12 cellular contexts compared by ENCODE assay signal in genomic region chr6:56525976-56526375, GRCh38.
A peak's percentile ranks its signal among the peaks of the same experiment; 100 is the strongest.
DNase-seq lines count a peak whose midpoint lies in the region; ATAC-seq and TF ChIP-seq lines count a peak whose summit lies in the region.
"Had no signal": no experiment of that assay in that cellular context is flagged by ENCODE, and none has a peak within 500 bp of the region (broad histone marks: within the 10 kb centered on the region; RNA-seq: fewer than 3 reads in every experiment).

No MANE protein-coding gene starts in this region.

- H3K4me1 ChIP-seq in HUES6 (ENCODE audit: control insufficient read depth, insufficient read depth, low read length) = peaks cover 46% of the 10 kb centered on the region
- H3K4me1 ChIP-seq in skeletal muscle satellite cell (ENCODE audit: control insufficient read depth, insufficient read depth, low read length) = peaks cover 66% of the 10 kb centered on the region

- TF ChIP-seq CTCF in WERI-Rb-1 (IDR thresholded peaks at IDR 0.05; ENCODE audit: low read depth, low read length) (no peak), glutamatergic neuron (IDR thresholded peaks at IDR 0.05; ENCODE audit: partially characterized antibody, unreplicated experiment) (no peak)

- H3K9me3 Mint-ChIP-seq in glutamatergic neuron (ENCODE audit: unreplicated experiment) = no peaks in the 10 kb centered on the region
- no peaks in the 10 kb centered on the region for H3K9me3 Mint-ChIP-seq in activated CD4-positive, alpha-beta memory T cell treated with anti-CD3 and anti-CD28 coated beads, Interleukin-2, amount 10 ng/mL, durations not matched to agents 7 days and 5 days
- H3K9me3 Mint-ChIP-seq: CD14-positive monocyte; stimulated activated naive CD8-positive, alpha-beta T cell treated with anti-CD3 and anti-CD28 coated beads, Interleukin-15, Interleukin-2, amounts not matched to agents 100 ng/mL and 50 ng/mL, for 24 hours had no signal

- no peaks in the 10 kb centered on the region for H3K36me3 Mint-ChIP-seq in glutamatergic neuron (ENCODE audit: unreplicated experiment)
- no peaks in the 10 kb centered on the region for H3K36me3 Mint-ChIP-seq in activated CD4-positive, alpha-beta memory T cell treated with anti-CD3 and anti-CD28 coated beads, Interleukin-2, amount 10 ng/mL, durations not matched to agents 7 days and 5 days (ENCODE audit: low read depth)

- no peak for ATAC-seq in GM21737 (IDR thresholded peaks at IDR 0.05; ENCODE audit: unreplicated experiment)
- ATAC-seq: activated CD4-positive, CD25-positive, alpha-beta regulatory T cell treated with anti-CD3 and anti-CD28 coated beads, Interleukin-2, amount 50 U/mL, for 24 hours had no signal

- H3K4me1 Mint-ChIP-seq in glutamatergic neuron (ENCODE audit: low read depth, unreplicated experiment) = peaks cover 6% of the 10 kb centered on the region
- no peaks in the 10 kb centered on the region for H3K4me1 Mint-ChIP-seq in activated CD4-positive, alpha-beta memory T cell treated with anti-CD3 and anti-CD28 coated beads, Interleukin-2, amount 10 ng/mL, durations not matched to agents 7 days and 5 days
- H3K4me1 Mint-ChIP-seq: CD14-positive monocyte had no signal

- H3K9ac ChIP-seq in HUES6 (ENCODE audit: low read length) (no peak overlapping the region), skeletal muscle satellite cell (ENCODE audit: low read depth, low read length) (peak overlapping the region; percentile 77)

- H3K4me3 Mint-ChIP-seq in glutamatergic neuron (ENCODE audit: unreplicated experiment) = no peak overlapping the region
- no peak overlapping the region for H3K4me3 Mint-ChIP-seq in activated CD4-positive, alpha-beta memory T cell treated with anti-CD3 and anti-CD28 coated beads, Interleukin-2, amount 10 ng/mL, durations not matched to agents 7 days and 5 days
- H3K4me3 Mint-ChIP-seq: CD14-positive monocyte; stimulated activated naive CD8-positive, alpha-beta T cell treated with anti-CD3 and anti-CD28 coated beads, Interleukin-15, Interleukin-2, amounts not matched to agents 100 ng/mL and 50 ng/mL, for 24 hours had no signal

- POLR2A ChIA-PET in activated CD4-positive, alpha-beta memory T cell treated with anti-CD3 and anti-CD28 coated beads, Interleukin-2, amount 10 ng/mL, durations not matched to agents 7 days and 5 days (lab: Charles Lee) = no interaction called here

- H3K27me3 ChIP-seq in HUES6 (ENCODE audit: control insufficient read depth, insufficient read depth, low read length) = no peaks in the 10 kb centered on the region
- no peaks in the 10 kb centered on the region for H3K27me3 ChIP-seq in WERI-Rb-1 (ENCODE audit: insufficient read depth, low read depth, severe bottlenecking)
- no peaks in the 10 kb centered on the region for H3K27me3 ChIP-seq in skeletal muscle satellite cell (ENCODE audit: control insufficient read depth, insufficient read depth, low read length)

- H3K4me3 ChIP-seq in HUES6 (ENCODE audit: low read depth, low read length) (no peak overlapping the region), WERI-Rb-1 (ENCODE audit: low read depth, low read length) (no peak overlapping the region), skeletal muscle satellite cell (ENCODE audit: low read length) (peak overlapping the region; percentile 22)

- peak overlapping the region; percentile 70 for H3K4me2 ChIP-seq in skeletal muscle satellite cell (ENCODE audit: low read length)

- H3K9me3 ChIP-seq in HUES6 (ENCODE audit: control insufficient read depth, insufficient read depth, low read depth, low read length) (no peaks in the 10 kb centered on the region), WERI-Rb-1 (ENCODE audit: severe bottlenecking) (no peaks in the 10 kb centered on the region), skeletal muscle satellite cell (replicated peaks; ENCODE audit: low read length) (no peaks in the 10 kb centered on the region)

- peaks cover 35% of the 10 kb centered on the region for H3K36me3 ChIP-seq in HUES6 (ENCODE audit: control insufficient read depth, insufficient read depth, low read length)
- peaks cover 69% of the 10 kb centered on the region for H3K36me3 ChIP-seq in WERI-Rb-1
- peaks cover 52% of the 10 kb centered on the region for H3K36me3 ChIP-seq in skeletal muscle satellite cell (ENCODE audit: insufficient read depth, low read length)

- H3K27ac Mint-ChIP-seq in glutamatergic neuron (ENCODE audit: unreplicated experiment) = peak overlapping the region; percentile 4
- H3K27ac Mint-ChIP-seq in activated CD4-positive, alpha-beta memory T cell treated with anti-CD3 and anti-CD28 coated beads, Interleukin-2, amount 10 ng/mL, durations not matched to agents 7 days and 5 days = no peak overlapping the region
- H3K27ac Mint-ChIP-seq: CD14-positive monocyte; stimulated activated naive CD8-positive, alpha-beta T cell treated with anti-CD3 and anti-CD28 coated beads, Interleukin-15, Interleukin-2, amounts not matched to agents 100 ng/mL and 50 ng/mL, for 24 hours had no signal

- CTCF ChIA-PET in activated CD4-positive, alpha-beta memory T cell treated with anti-CD3 and anti-CD28 coated beads, Interleukin-2, amount 10 ng/mL, durations not matched to agents 7 days and 5 days (lab: Charles Lee) = interaction anchor here (1.0 kb wide), 1 partner anchor 45 kb away, joined by 3 read pairs; no protein-coding TSS in a partner anchor

- peak; percentile 52 for DNase-seq in WERI-Rb-1
- no peak for DNase-seq in glutamatergic neuron
- DNase-seq in GDM1 (lab: John Stamatoyannopoulos, UW) = no peak
- no peak for DNase-seq in activated CD4-positive, alpha-beta memory T cell treated with anti-CD3 and anti-CD28 coated beads, Interleukin-2, amount 10 ng/mL, durations not matched to agents 7 days and 5 days
- no peak for DNase-seq in H4 (ENCODE audit: low spot score)
- DNase-seq: NCI-H526 treated with DMSO at 0.1 percent for 48 hours had no signal

- H3K27ac ChIP-seq in HUES6 (ENCODE audit: low read depth, low read length) (peak overlapping the region; percentile 65; the same call in 1 of the 2 replicates), WERI-Rb-1 (peak overlapping the region; percentile 23)

- H3K27me3 Mint-ChIP-seq in glutamatergic neuron (ENCODE audit: unreplicated experiment) = no peaks in the 10 kb centered on the region
- no peaks in the 10 kb centered on the region for H3K27me3 Mint-ChIP-seq in activated CD4-positive, alpha-beta memory T cell treated with anti-CD3 and anti-CD28 coated beads, Interleukin-2, amount 10 ng/mL, durations not matched to agents 7 days and 5 days
